In the genomic region with DNA sequence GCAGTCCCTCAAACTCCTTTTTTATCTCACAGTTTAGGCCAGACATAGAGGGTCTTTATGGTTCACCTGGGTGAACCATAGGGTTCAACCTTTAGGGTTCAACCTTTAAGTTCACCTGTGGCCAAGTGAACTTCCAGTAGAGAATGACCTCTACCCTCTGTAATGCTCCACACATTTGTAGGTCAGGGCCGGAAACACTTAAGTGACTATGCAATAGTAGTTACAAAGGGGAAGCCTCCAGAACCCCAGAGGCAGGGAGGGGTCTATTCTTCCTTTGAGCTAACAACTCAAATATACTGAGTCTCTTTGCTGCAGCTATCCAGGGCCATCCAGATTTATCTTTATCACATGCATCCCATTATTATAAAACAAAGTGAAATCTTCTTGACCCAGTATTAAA, we compare ENCODE assay signal across 18 cellular contexts.
"Had no signal": no experiment of that assay in that cellular context is flagged by ENCODE, and none has a peak within 500 bp of the region (broad histone marks: within the 10 kb centered on the region; RNA-seq: fewer than 3 reads in every experiment).

No MANE protein-coding gene starts in this region.

- H3K27me3 ChIP-seq: brain microvascular endothelial cell, gastroesophageal sphincter, tibial nerve had no signal

- DNase-seq: activated CD4-positive, alpha-beta T cell treated with anti-CD3 and anti-CD28 coated beads, Interleukin-2, amount 50 U/mL, for 1 hour; activated naive CD4-positive, alpha-beta T cell; activated naive CD8-positive, alpha-beta T cell treated with anti-CD3 and anti-CD28 coated beads, Interleukin-2, amount 10 ng/mL, durations not matched to agents 7 days and 5 days; anterior cingulate cortex; brain microvascular endothelial cell; cerebellar nuclear complex; kidney; left ventricle myocardium superior; nucleus accumbens; right cardiac atrium; small intestine; stimulated activated CD4-positive, alpha-beta T cell treated with anti-CD3 and anti-CD28 coated beads, Interleukin-4, amount 100 ng/mL, for 24 hours; stimulated activated naive CD4-positive, alpha-beta T cell; substantia nigra; SW 1271 had no signal

- H3K9me3 ChIP-seq: gastroesophageal sphincter, prostate gland had no signal

- H3K4me1 ChIP-seq: prostate gland had no signal

- H3K4me3 ChIP-seq: gastroesophageal sphincter, prostate gland, tibial nerve had no signal

- H3K27ac ChIP-seq: gastroesophageal sphincter, prostate gland, tibial nerve had no signal

- FAIRE-seq: small intestine had no signal

- H3K36me3 ChIP-seq: brain microvascular endothelial cell, prostate gland had no signal
